In the genomic region with DNA sequence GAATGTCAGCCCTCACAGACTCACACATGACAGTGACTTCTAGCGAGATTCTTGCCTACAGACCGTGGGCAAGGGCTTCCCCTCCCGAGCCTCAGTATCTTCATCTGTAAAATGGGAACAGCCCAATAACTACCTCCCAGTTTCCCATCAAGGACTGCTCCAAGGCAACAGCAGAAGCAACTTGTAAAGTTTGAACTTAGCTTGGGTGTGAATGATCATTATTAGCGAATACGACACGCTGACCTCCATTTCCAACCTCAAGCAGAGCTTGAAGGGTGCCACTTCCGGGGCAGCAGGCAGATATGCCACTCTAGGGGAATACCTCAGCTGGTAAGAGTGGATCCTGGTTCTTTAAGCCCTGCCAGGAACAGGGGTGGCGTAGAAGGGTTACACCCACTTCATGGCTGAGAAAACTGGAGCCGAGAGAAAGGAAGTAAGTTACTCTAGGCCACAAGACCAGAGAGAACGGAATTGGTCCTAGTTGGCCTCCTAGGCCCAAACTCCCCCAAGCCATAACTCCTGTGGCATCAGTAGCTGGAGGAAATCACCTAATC, we compare ENCODE assay signal across 8 cellular contexts. TPM values are rescaled to one million over a fixed set of nuclear protein-coding genes. Genes with fewer than 3 reads are reported as not detected.
DNase-seq lines count a peak whose midpoint lies in the region; ATAC-seq and TF ChIP-seq lines count a peak whose summit lies in the region.

No MANE protein-coding gene starts in this region.

- no peaks in the 10 kb centered on the region for H3K27me3 ChIP-seq in OCI-LY1 (ENCODE audit: insufficient read depth, low read length)
- no peaks in the 10 kb centered on the region for H3K27me3 ChIP-seq in brain microvascular endothelial cell (replicated peaks)
- H3K27me3 ChIP-seq in right lobe of liver, result no peaks in the 10 kb centered on the region
- H3K27me3 ChIP-seq in thymus (ENCODE audit: control insufficient read depth, insufficient read depth), result no peaks in the 10 kb centered on the region

- TF ChIP-seq POLR2A in GM18505 (IDR thresholded peaks at IDR 0.05; ENCODE audit: borderline replicate concordance, extremely low read depth, insufficient read depth, insufficient read length) (peak; percentile 84), right lobe of liver (IDR thresholded peaks at IDR 0.05) (peak; percentile 45)

- H3K4me1 ChIP-seq in OCI-LY1 (ENCODE audit: insufficient read depth, low read length, severe bottlenecking), result peaks cover 62% of the 10 kb centered on the region
- H3K4me1 ChIP-seq in right lobe of liver, result peaks cover 0 to 37% (median 25%) of the 10 kb centered on the region in 4 donors
- H3K4me1 ChIP-seq in thymus (ENCODE audit: control insufficient read depth, insufficient read depth, low read length), result peaks cover 34% of the 10 kb centered on the region

- peak overlapping the region; percentile 99 for H3K9ac ChIP-seq in OCI-LY1 (ENCODE audit: low read length)

- no peaks in the 10 kb centered on the region for H4K20me1 ChIP-seq in OCI-LY1 (ENCODE audit: insufficient read depth, low read length)

- no peak for TF ChIP-seq CTCF in OCI-LY1 (IDR thresholded peaks at IDR 0.05; ENCODE audit: low read length)
- TF ChIP-seq CTCF in brain microvascular endothelial cell (IDR thresholded peaks at IDR 0.05; ENCODE audit: low read depth, low read length, missing control alignments), result no peak
- TF ChIP-seq CTCF in right lobe of liver (IDR thresholded peaks at IDR 0.05), result no peak

- H3K9me3 ChIP-seq in OCI-LY1 (ENCODE audit: low read length) (no peaks in the 10 kb centered on the region), right lobe of liver (no peaks in the 10 kb centered on the region), thymus (ENCODE audit: control insufficient read depth) (peaks cover 8% of the 10 kb centered on the region)

- 54% methylated on average over 6 of the region's 10 CpGs for WGBS in right lobe of liver (ENCODE audit: insufficient coverage, low coverage, low lambda C conversion rate, missing lambda C conversion rate)
- WGBS in thymus, result 27% methylated on average over 10 of the region's 10 CpGs

- no peak for DNase-seq in brain microvascular endothelial cell
- DNase-seq in right lobe of liver, result no peak
- DNase-seq in NCI-H1930 (lab: John Stamatoyannopoulos, UW), result no peak
- no peak for DNase-seq in NCI-H1105 treated with DMSO at 0.1 percent for 48 hours (lab: John Stamatoyannopoulos, UW)
- DNase-seq in cortex of kidney (lab: John Stamatoyannopoulos, UW), result no peak

- H3K9me2 ChIP-seq in OCI-LY1 (ENCODE audit: low read depth, low read length), result no peaks in the 10 kb centered on the region

- in situ Hi-C loops in brain microvascular endothelial cell (cut with HindIII; ENCODE audit: low pct_ligation_motif_present, low sequenced_read_pairs), result no loop called here

- intact Hi-C loops in right lobe of liver (cut with DNase I), result loop anchor here in 1 of 2 donors (10.0 kb wide), 1 partner anchor 90 kb away; a partner anchor contains a TSS

- no peak for ATAC-seq in GM18505 (IDR thresholded peaks at IDR 0.05; ENCODE audit: unreplicated experiment)
- no peak for ATAC-seq in right lobe of liver

- H3K36me3 ChIP-seq in OCI-LY1 (ENCODE audit: insufficient read depth, low read length) (peaks cover 41% of the 10 kb centered on the region), brain microvascular endothelial cell (replicated peaks) (peaks cover 12% of the 10 kb centered on the region), right lobe of liver (peaks cover 0 to 17% (median 4%) of the 10 kb centered on the region in 4 donors), thymus (ENCODE audit: control insufficient read depth, insufficient read depth) (peaks cover 29% of the 10 kb centered on the region)

- H3K4me3 ChIP-seq in OCI-LY1 (ENCODE audit: low read depth, low read length, poor library complexity, severe bottlenecking) (peak overlapping the region; percentile 94), brain microvascular endothelial cell (ENCODE audit: low read depth, low read length) (peak overlapping the region; percentile 82), right lobe of liver (peak overlapping the region; percentile 83 to 93 (median 92)), thymus (ENCODE audit: low read length) (peak overlapping the region; percentile 85)

- H3K4me2 ChIP-seq in OCI-LY1 (ENCODE audit: low read length), result peak overlapping the region; percentile 95

- no peaks in the 10 kb centered on the region for H3F3A ChIP-seq in OCI-LY1 (ENCODE audit: insufficient read depth, low read length)

- peaks cover 34% of the 10 kb centered on the region for H3K79me2 ChIP-seq in OCI-LY1 (ENCODE audit: insufficient read depth, low read length)

- H2AFZ ChIP-seq in OCI-LY1 (ENCODE audit: low read length), result no peak overlapping the region

- H3K27ac ChIP-seq in OCI-LY1 (ENCODE audit: low read depth, low read length, poor library complexity, severe bottlenecking), result peak overlapping the region; percentile 96
- H3K27ac ChIP-seq in brain microvascular endothelial cell, result no peak overlapping the region
- H3K27ac ChIP-seq in right lobe of liver, result peak overlapping the region; percentile 64 to 97 (median 97)
- peak overlapping the region; percentile 99 for H3K27ac ChIP-seq in thymus (ENCODE audit: low read depth)

RNA-seq across cellular contexts. Expression of a gene that starts 2.0 kb away (rescaled TPM):
- 10 to 100 TPM in 4 of 6 experiments, 1 to 10 TPM in 2; 5.1 to 16.3 (median 12.7) TPM for total RNA-seq in right lobe of liver
- polyA plus RNA-seq in thymus, result 54.8 TPM

RNA-seq across cellular contexts. Expression of a gene that starts 14.0 kb away (rescaled TPM):
- total RNA-seq in right lobe of liver, result 10 to 100 TPM in 4 of 6 experiments, 1 to 10 TPM in 2; 6.8 to 89.2 (median 41.2) TPM
- polyA plus RNA-seq in thymus, result 0.07 TPM
